27 cellular contexts compared by ENCODE assay signal in genomic region chr2:158004131-158004530, GRCh38.
DNase-seq lines count a peak whose midpoint lies in the region; ATAC-seq, FAIRE-seq and TF ChIP-seq lines count a peak whose summit lies in the region.
"Had no signal": no experiment of that assay in that cellular context is flagged by ENCODE, and none has a peak within 500 bp of the region (broad histone marks: within the 10 kb centered on the region; RNA-seq: fewer than 3 reads in every experiment).

No MANE protein-coding gene starts in this region.

- H3K4me1 ChIP-seq in PC-3 (ENCODE audit: insufficient read depth, low read length) (no peaks in the 10 kb centered on the region), kidney (ENCODE audit: control insufficient read depth in 1 of 2, insufficient read depth in 1 of 2, low read depth in 1 of 2, low read length in 2 of 2) (no peaks in the 10 kb centered on the region)

- no peak overlapping the region for H2AFZ ChIP-seq in PC-3 (ENCODE audit: low read length)

- BruUV-seq in PC-3 (replicated peaks; lab: Mats Ljungman, UMichigan), result no TSS peak

- POLR2A ChIA-PET in PC-3 (lab: Charles Lee; ENCODE audit: unreplicated experiment), result no interaction called here
- POLR2A ChIA-PET in activated CD4-positive, alpha-beta T cell treated with anti-CD3 and anti-CD28 coated beads for 36 hours (lab: Charles Lee), result no interaction called here

- H3K9me2 ChIP-seq in PC-3 (replicated peaks; ENCODE audit: low read length), result no peaks in the 10 kb centered on the region

- ATAC-seq in PC-3 (peak; percentile 43; the same call in 1 of the 2 replicates), GM21737 (IDR thresholded peaks at IDR 0.05; ENCODE audit: unreplicated experiment) (no peak)
- ATAC-seq in activated CD4-positive, alpha-beta T cell treated with anti-CD3 and anti-CD28 coated beads for 36 hours, result no peak
- ATAC-seq: left lung; psoas muscle; stimulated activated naive CD8-positive, alpha-beta T cell treated with anti-CD3 and anti-CD28 coated beads, Interleukin-15, Interleukin-2, amounts not matched to agents 100 U/mL and 50 U/mL, for 24 hours had no signal

- no peaks in the 10 kb centered on the region for H3K79me2 ChIP-seq in PC-3 (ENCODE audit: low read length)

- no peaks in the 10 kb centered on the region for H3K36me3 ChIP-seq in PC-3 (ENCODE audit: low read depth, low read length)
- no peaks in the 10 kb centered on the region for H3K36me3 ChIP-seq in kidney (ENCODE audit: control insufficient read depth in 1 of 2, insufficient read depth in 2 of 2, low read length in 2 of 2)
- H3K36me3 ChIP-seq: adrenal gland, left lung, thyroid gland, WERI-Rb-1 had no signal

- H3K4me3 ChIP-seq in PC-3 (ENCODE audit: low read length) (no peak overlapping the region), cardiac fibroblast (replicated peaks in 1 of 2; ENCODE audit: low read depth in 2 of 2, low read length in 2 of 2) (no peak overlapping the region), kidney (ENCODE audit: low read length in 2 of 2) (no peak overlapping the region)
- H3K4me3 ChIP-seq: adrenal gland, left lung, psoas muscle, thyroid gland had no signal

- H3K27me3 ChIP-seq in PC-3 (ENCODE audit: low read length), result no peaks in the 10 kb centered on the region
- H3K27me3 ChIP-seq: adrenal gland, dorsolateral prefrontal cortex, left lung, thyroid gland had no signal

- intact Hi-C loops in PC-3 (cut with micrococcal nuclease) (no loop called here), kidney (cut with DNase I) (no loop called here)
- intact Hi-C loops in activated CD4-positive, alpha-beta T cell treated with anti-CD3 and anti-CD28 coated beads for 36 hours (cut with DNase I, micrococcal nuclease), result no loop called here

- H3K9ac ChIP-seq in PC-3 (ENCODE audit: low read length), result no peak overlapping the region
- H3K9ac ChIP-seq in kidney (ENCODE audit: low read length in 2 of 2), result no peak overlapping the region

- DNase-seq in COLO829 (ENCODE audit: low spot score) (peak; percentile 66), PC-3 (peak; percentile 15), cardiac fibroblast (ENCODE audit: low read depth in 2 of 2) (peak; percentile 7 to 49), kidney (no peak), pons (ENCODE audit: low spot score) (no peak), GM19239 (ENCODE audit: insufficient read length, low spot score) (no peak)
- no peak for DNase-seq in activated CD4-positive, alpha-beta T cell treated with anti-CD3 and anti-CD28 coated beads for 36 hours
- DNase-seq: activated CD4-positive, alpha-beta memory T cell treated with anti-CD3 and anti-CD28 coated beads, Interleukin-2, amount 10 ng/mL, durations not matched to agents 7 days and 5 days; activated gamma-delta T cell; activated T-cell treated with anti-CD3 and anti-CD28 coated beads for 4 hours; adrenal gland; caudate nucleus; CD4-positive, CD25-positive, alpha-beta regulatory T cell; dorsolateral prefrontal cortex; erythroblast; glutamatergic neuron; left lung; NCI-H526; psoas muscle; SIG-M5; stimulated activated CD4-positive, alpha-beta T cell treated with anti-CD3 and anti-CD28 coated beads, Interleukin-4, amount 100 ng/mL, for 1 hour; stimulated activated naive CD8-positive, alpha-beta T cell treated with anti-CD3 and anti-CD28 coated beads, Interleukin-15, Interleukin-2, amounts not matched to agents 100 U/mL and 50 U/mL, for 24 hours; thyroid gland; WERI-Rb-1 had no signal

- no peaks in the 10 kb centered on the region for H3K27me3 Mint-ChIP-seq in activated CD4-positive, alpha-beta T cell treated with anti-CD3 and anti-CD28 coated beads for 36 hours
- H3K27me3 Mint-ChIP-seq: CD4-positive, CD25-positive, alpha-beta regulatory T cell had no signal

- CTCF ChIA-PET in PC-3 (lab: Charles Lee), result no interaction called here
- CTCF ChIA-PET in activated CD4-positive, alpha-beta T cell treated with anti-CD3 and anti-CD28 coated beads for 36 hours (lab: Charles Lee), result interaction anchor here (0.7 to 1.0 kb wide), 3 partner anchors 20 to 781 kb away, joined by 3 to 4 read pairs (median 4); no protein-coding TSS in a partner anchor

- peak; percentile 82 for FAIRE-seq in kidney (lab: Jason Lieb, UNC)
- no peak for FAIRE-seq in GM19239 (lab: Jason Lieb, UNC)

- no peaks in the 10 kb centered on the region for H4K20me1 ChIP-seq in PC-3 (ENCODE audit: low read length)

- H3K9me3 ChIP-seq in PC-3 (ENCODE audit: low read length) (no peaks in the 10 kb centered on the region), kidney (ENCODE audit: control insufficient read depth in 1 of 2, low read length in 2 of 2) (no peaks in the 10 kb centered on the region)
- H3K9me3 ChIP-seq: adrenal gland, left lung, psoas muscle, thyroid gland had no signal

- peaks cover 6% of the 10 kb centered on the region for H3K4me1 Mint-ChIP-seq in activated CD4-positive, alpha-beta T cell treated with anti-CD3 and anti-CD28 coated beads for 36 hours

- H3K4me2 ChIP-seq in PC-3 (ENCODE audit: low read length), result no peak overlapping the region

- no peak overlapping the region for H3K27ac Mint-ChIP-seq in activated CD4-positive, alpha-beta T cell treated with anti-CD3 and anti-CD28 coated beads for 36 hours
- H3K27ac Mint-ChIP-seq: activated CD4-positive, alpha-beta memory T cell treated with anti-CD3 and anti-CD28 coated beads, Interleukin-2, amount 10 ng/mL, durations not matched to agents 7 days and 5 days; CD4-positive, CD25-positive, alpha-beta regulatory T cell; T-helper 1 cell treated with Interleukin-12 subunit alpha and Interleukin-12 subunit beta and Interleukin-4 antibody, amounts not matched to agents 30 μg/mL and 1 μg/mL, for 36 hours had no signal

- H3K4me3 Mint-ChIP-seq in activated CD4-positive, alpha-beta T cell treated with anti-CD3 and anti-CD28 coated beads for 36 hours, result no peak overlapping the region
- H3K4me3 Mint-ChIP-seq: activated CD4-positive, alpha-beta memory T cell treated with anti-CD3 and anti-CD28 coated beads, Interleukin-2, amount 10 ng/mL, durations not matched to agents 7 days and 5 days; CD4-positive, CD25-positive, alpha-beta regulatory T cell; neural crest cell; T-helper 1 cell treated with Interleukin-12 subunit alpha and Interleukin-12 subunit beta and Interleukin-4 antibody, amounts not matched to agents 30 μg/mL and 1 μg/mL, for 36 hours had no signal

- H3K9me3 Mint-ChIP-seq in activated CD4-positive, alpha-beta T cell treated with anti-CD3 and anti-CD28 coated beads for 36 hours (ENCODE audit: low read depth), result no peaks in the 10 kb centered on the region
- H3K9me3 Mint-ChIP-seq: activated CD4-positive, alpha-beta memory T cell treated with anti-CD3 and anti-CD28 coated beads, Interleukin-2, amount 10 ng/mL, durations not matched to agents 7 days and 5 days; neural crest cell; T-helper 1 cell treated with Interleukin-12 subunit alpha and Interleukin-12 subunit beta and Interleukin-4 antibody, amounts not matched to agents 30 μg/mL and 1 μg/mL, for 36 hours had no signal

- H3K27ac ChIP-seq in PC-3 (ENCODE audit: low read length) (no peak overlapping the region), kidney (ENCODE audit: low read depth in 2 of 2, low read length in 2 of 2) (no peak overlapping the region)
- H3K27ac ChIP-seq: adrenal gland, dorsolateral prefrontal cortex, left lung, psoas muscle, thyroid gland, WERI-Rb-1 had no signal

- no peak for TF ChIP-seq CTCF in PC-3 (conservative IDR thresholded peaks at IDR 0.05; ENCODE audit: low read depth, low read length)
- no peak for TF ChIP-seq CTCF in cardiac fibroblast (IDR thresholded peaks at IDR 0.05; ENCODE audit: low read depth, low read length)
- no peak for TF ChIP-seq CTCF in kidney (IDR thresholded peaks at IDR 0.05; ENCODE audit: borderline replicate concordance, extremely low read depth, insufficient read depth)

- H3K36me3 Mint-ChIP-seq in activated CD4-positive, alpha-beta T cell treated with anti-CD3 and anti-CD28 coated beads for 36 hours (ENCODE audit: low read depth), result no peaks in the 10 kb centered on the region
- H3K36me3 Mint-ChIP-seq: CD4-positive, CD25-positive, alpha-beta regulatory T cell had no signal

- no peaks in the 10 kb centered on the region for H3F3A ChIP-seq in PC-3 (ENCODE audit: low read length, unreplicated experiment)

Comparison
In these comparisons a context has a peak if more than half of its experiments do, and no peak if none do; other contexts are left out.
1. DNase-seq: peak in COLO829 (single experiment), PC-3 (single experiment) and cardiac fibroblast (2 of 2); none in kidney (single experiment), pons (single experiment), activated CD4-positive, alpha-beta T cell treated with anti-CD3 and anti-CD28 coated beads for 36 hours (single experiment) and GM19239 (single experiment).